In genomic region chr15:41115088-41115651, GRCh38 we compare ENCODE assay signal across 8 cellular contexts. TPM values are rescaled to one million over a fixed set of nuclear protein-coding genes. Genes with fewer than 3 reads are reported as not detected.
DNase-seq lines count a peak whose midpoint lies in the region; ATAC-seq, FAIRE-seq and TF ChIP-seq lines count a peak whose summit lies in the region.

No MANE protein-coding gene starts in this region.

- peak in 1 of 9 donors; percentile 10 for TF ChIP-seq CTCF in heart right ventricle (IDR thresholded peaks at IDR 0.05)
- no peak for TF ChIP-seq CTCF in WI38 (IDR thresholded peaks at IDR 0.05; ENCODE audit: low read depth, low read length)
- TF ChIP-seq CTCF in gastroesophageal sphincter (IDR thresholded peaks at IDR 0.05): peak in 1 of 4 experiments; percentile 24
- no peak for TF ChIP-seq CTCF in omental fat pad (IDR thresholded peaks at IDR 0.05)

- peaks cover 0 to 40% (median 23%) of the 10 kb centered on the region in 9 donors for H3K4me1 ChIP-seq in heart right ventricle
- H3K4me1 ChIP-seq in gastroesophageal sphincter: peaks cover 0 to 33% (median 7%) of the 10 kb centered on the region in 3 donors
- no peaks in the 10 kb centered on the region for H3K4me1 ChIP-seq in rectal smooth muscle tissue (ENCODE audit: control insufficient read depth, insufficient read depth, low read length)

- TF ChIP-seq EP300 in gastroesophageal sphincter (IDR thresholded peaks at IDR 0.05): no peak

- no peaks in the 10 kb centered on the region for H3K27me3 ChIP-seq in heart right ventricle
- H3K27me3 ChIP-seq in gastroesophageal sphincter: no peaks in the 10 kb centered on the region
- no peaks in the 10 kb centered on the region for H3K27me3 ChIP-seq in rectal smooth muscle tissue (ENCODE audit: control insufficient read depth, insufficient read depth, low read length)

- H3K4me3 ChIP-seq in heart right ventricle: peak overlapping the region; percentile 43 to 97 (median 82)
- peak overlapping the region; percentile 96 for H3K4me3 ChIP-seq in WI38 (ENCODE audit: low read depth, low read length)
- peak overlapping the region; percentile 89 to 92 for H3K4me3 ChIP-seq in gastroesophageal sphincter
- H3K4me3 ChIP-seq in rectal smooth muscle tissue (ENCODE audit: low read length): peak overlapping the region; percentile 98

- H3K27ac ChIP-seq in heart right ventricle: peak overlapping the region in 9 of 10 donors; percentile 96 to 100 (median 100)
- peak overlapping the region; percentile 97 to 100 (median 98) for H3K27ac ChIP-seq in gastroesophageal sphincter
- peak overlapping the region; percentile 100 for H3K27ac ChIP-seq in rectal smooth muscle tissue (ENCODE audit: low read depth, low read length)

- peak overlapping the region; percentile 98 for H3K9ac ChIP-seq in rectal smooth muscle tissue (ENCODE audit: low read length)

- ATAC-seq in heart right ventricle (peak in 1 of 8 donors; percentile 5), Right ventricle myocardium superior (ENCODE audit: poor library complexity) (no peak), gastroesophageal sphincter (no peak), omental fat pad (ENCODE audit: low FRiP score) (no peak)

- DNase-seq in heart right ventricle (no peak), Right ventricle myocardium superior (no peak), HTR-8/SVneo (ENCODE audit: insufficient read length, low spot score) (peak; percentile 52), omental fat pad (ENCODE audit: low spot score) (no peak), ureter (ENCODE audit: low spot score) (no peak)

- H3K9me3 ChIP-seq in heart right ventricle (no peaks in the 10 kb centered on the region), gastroesophageal sphincter (no peaks in the 10 kb centered on the region)

- FAIRE-seq in HTR-8/SVneo (lab: Jason Lieb, UNC): no peak

- TF ChIP-seq POLR2A in gastroesophageal sphincter (IDR thresholded peaks at IDR 0.05): no peak

- 0 to 1% methylated on average over 11 of the region's 11 CpGs for WGBS in heart right ventricle, 2 donors
- 0 to 2% methylated on average over 7 to 11 of the region's 11 CpGs for WGBS in gastroesophageal sphincter (ENCODE audit: low coverage in 1 of 2), 2 donors

- intact Hi-C loops in heart right ventricle (cut with DNase I): loop anchor here in 4 of 10 donors (5.0 to 10.0 kb wide), 4 partner anchors 120 to 223 kb away; partner anchors contain the start of genes CHP1 (in 1 of the 4), EXD1 (in 1 of the 4), NUSAP1 (in 1 of the 4) and OIP5 (in 1 of the 4)
- intact Hi-C loops in Right ventricle myocardium superior (cut with DNase I): loop anchor here (10.0 kb wide), 2 partner anchors 220 kb away; partner anchors contain the start of genes NUSAP1, OIP5 and VPS18

- H3K36me3 ChIP-seq in heart right ventricle (peaks cover 0 to 18% (median 0%) of the 10 kb centered on the region in 9 donors), gastroesophageal sphincter (peaks cover 0 to 2% of the 10 kb centered on the region in 2 donors), rectal smooth muscle tissue (ENCODE audit: control insufficient read depth, insufficient read depth, low read length) (no peaks in the 10 kb centered on the region)

RNA-seq across cellular contexts. Expression of gene INO80, which starts 0.9 kb away (rescaled TPM):
- total RNA-seq in heart right ventricle (10 to 100 TPM; 10.0 to 14.8 (median 12.2) TPM), Right ventricle myocardium superior (9.4 TPM), gastroesophageal sphincter (10 to 100 TPM; 18.0 to 61.3 (median 32.2) TPM), omental fat pad (10 to 100 TPM; 27.9 to 31.6 (median 28.4) TPM), ureter (38.6 TPM)
- 1 to 10 TPM; 4.8 to 7.7 TPM for polyA plus RNA-seq in heart right ventricle
